1 cellular context compared by ENCODE assay signal in the genomic region with DNA sequence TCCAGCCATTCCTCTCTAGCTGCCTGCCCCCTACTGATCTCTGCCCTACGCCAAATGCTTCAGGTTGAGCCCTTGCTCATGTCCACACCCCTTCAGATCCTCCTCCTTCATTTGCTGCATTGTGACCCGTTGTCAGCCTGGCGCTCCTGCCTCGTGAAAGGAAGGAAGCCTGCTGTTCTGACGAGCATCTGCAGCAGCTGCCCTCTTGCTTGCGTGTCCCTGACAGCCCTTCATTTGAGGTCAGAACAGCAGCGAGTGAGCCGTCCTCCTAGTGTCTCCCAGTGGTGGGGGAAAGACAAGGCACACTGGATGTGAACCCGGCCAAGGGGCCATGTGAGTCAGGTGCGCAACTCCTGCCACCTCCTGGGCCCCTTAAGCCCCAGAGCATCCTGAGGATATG.
TF ChIP-seq lines count a peak whose summit lies in the region.

No MANE protein-coding gene starts in this region.

TF ChIP-seq in IMR-90, 13 proteins besides CTCF, POLR2A, EP300 and RAD21 (continued from another document):
- TF ChIP-seq BHLHE40 (IDR thresholded peaks at IDR 0.05; ENCODE audit: low read depth, low read length) = no peak
- no peak for TF ChIP-seq NFE2L2 (IDR thresholded peaks at IDR 0.05; ENCODE audit: low read depth, low read length)
- no peak for TF ChIP-seq RCOR1 (IDR thresholded peaks at IDR 0.05; ENCODE audit: insufficient replicate concordance, low read length)
